Comparison of ENCODE assay signal across 9 cellular contexts in the genomic region with DNA sequence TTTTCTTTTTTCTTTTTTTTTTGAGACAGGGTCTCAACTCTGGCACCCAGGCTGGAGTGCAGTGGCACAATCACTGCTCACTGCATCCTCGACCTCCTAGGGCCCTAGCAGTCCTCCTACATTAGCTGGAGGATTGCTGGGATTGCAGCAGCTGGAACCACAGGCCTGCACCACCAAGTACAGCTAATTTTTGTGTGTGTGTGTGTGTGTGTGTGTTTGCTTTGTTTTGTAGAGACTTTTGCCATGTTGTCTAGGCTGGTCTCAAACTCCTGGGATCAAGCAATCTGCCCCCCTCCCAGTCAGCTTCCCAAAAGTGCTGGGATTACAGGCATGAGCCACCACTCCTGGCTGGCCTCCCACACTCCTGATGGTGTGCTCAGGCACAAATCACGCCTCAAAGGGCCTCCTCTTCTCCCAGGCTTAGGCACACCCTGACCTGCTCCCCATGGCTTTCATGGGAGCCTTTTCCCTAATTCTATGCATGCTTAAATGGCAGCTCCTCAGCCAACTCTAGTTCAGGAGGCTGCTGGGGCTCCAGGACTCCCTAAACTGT. TPM values are rescaled to one million over a fixed set of nuclear protein-coding genes. Genes with fewer than 3 reads are reported as not detected.
A peak's percentile ranks its signal among the peaks of the same experiment; 100 is the strongest.
DNase-seq lines count a peak whose midpoint lies in the region; ATAC-seq and TF ChIP-seq lines count a peak whose summit lies in the region.
"Had no signal": no experiment of that assay in that cellular context is flagged by ENCODE, and none has a peak within 500 bp of the region (broad histone marks: within the 10 kb centered on the region; RNA-seq: fewer than 3 reads in every experiment).

No MANE protein-coding gene starts in this region.

- no peaks in the 10 kb centered on the region for H3K36me3 Mint-ChIP-seq in activated naive CD4-positive, alpha-beta T cell treated with anti-CD3 and anti-CD28 coated beads, Interleukin-2, amount 50 U/mL, for 24 hours
- H3K36me3 Mint-ChIP-seq in central memory CD8-positive, alpha-beta T cell (ENCODE audit: insufficient read depth), result peaks cover 2% of the 10 kb centered on the region

- no peak for TF ChIP-seq EP300 in upper lobe of left lung (IDR thresholded peaks at IDR 0.05)

- H3K36me3 ChIP-seq in muscle layer of duodenum (ENCODE audit: control insufficient read depth in 1 of 2, insufficient read depth in 2 of 2, low read length in 2 of 2), result no peaks in the 10 kb centered on the region
- H3K36me3 ChIP-seq in upper lobe of left lung, result no peaks in the 10 kb centered on the region

- no peak for ATAC-seq in central memory CD8-positive, alpha-beta T cell (replicated peaks; ENCODE audit: extremely low read depth, poor library complexity, severe bottlenecking)
- ATAC-seq in upper lobe of left lung (ENCODE audit: low FRiP score in 2 of 2) (no peak), GM19035 (IDR thresholded peaks at IDR 0.05; ENCODE audit: unreplicated experiment) (no peak)

- peaks cover 42% of the 10 kb centered on the region for H3K4me1 Mint-ChIP-seq in activated naive CD4-positive, alpha-beta T cell treated with anti-CD3 and anti-CD28 coated beads, Interleukin-2, amount 50 U/mL, for 24 hours
- H3K4me1 Mint-ChIP-seq in central memory CD8-positive, alpha-beta T cell, result peaks cover 42% of the 10 kb centered on the region

- H3K4me3 ChIP-seq in muscle layer of duodenum (ENCODE audit: low read depth in 1 of 2, low read length in 2 of 2), result no peak overlapping the region
- peak overlapping the region in 1 of 4 donors; percentile 61 for H3K4me3 ChIP-seq in upper lobe of left lung

- no peaks in the 10 kb centered on the region for H3K9me3 ChIP-seq in muscle layer of duodenum (ENCODE audit: control insufficient read depth in 1 of 2, low read length in 2 of 2)
- no peaks in the 10 kb centered on the region for H3K9me3 ChIP-seq in upper lobe of left lung

- no peak for TF ChIP-seq POLR2A in upper lobe of left lung (IDR thresholded peaks at IDR 0.05)

- peak overlapping the region; percentile 30 for H3K27ac ChIP-seq in muscle layer of duodenum (ENCODE audit: low read length)
- peak overlapping the region in 3 of 4 donors; percentile 2 to 96 (median 86) for H3K27ac ChIP-seq in upper lobe of left lung

- WGBS in upper lobe of left lung, 2 donors, result 75 to 76% methylated on average over 2 of the region's 2 CpGs

- H3K4me1 ChIP-seq in muscle layer of duodenum (ENCODE audit: control insufficient read depth in 1 of 2, insufficient read depth in 2 of 2, low read length in 2 of 2), result peaks cover 0 to 30% of the 10 kb centered on the region in 2 donors
- peaks cover 43 to 59% (median 52%) of the 10 kb centered on the region in 4 donors for H3K4me1 ChIP-seq in upper lobe of left lung

- H3K27me3 Mint-ChIP-seq in activated naive CD4-positive, alpha-beta T cell treated with anti-CD3 and anti-CD28 coated beads, Interleukin-2, amount 50 U/mL, for 24 hours, result no peaks in the 10 kb centered on the region
- H3K27me3 Mint-ChIP-seq in central memory CD8-positive, alpha-beta T cell, result no peaks in the 10 kb centered on the region

- DNase-seq in activated naive CD4-positive, alpha-beta T cell treated with anti-CD3 and anti-CD28 coated beads, Interleukin-2, amount 50 U/mL, for 16 hours, result no peak
- DNase-seq in central memory CD8-positive, alpha-beta T cell (ENCODE audit: low spot score in 2 of 2), result no peak
- DNase-seq in upper lobe of left lung (no peak), NCI-H748 treated with DMSO at 0.1 percent for 48 hours (lab: John Stamatoyannopoulos, UW) (no peak), anterior cingulate cortex (lab: John Stamatoyannopoulos, UW) (no peak)
- DNase-seq: KBM-7 had no signal

- no peak for TF ChIP-seq CTCF in upper lobe of left lung (IDR thresholded peaks at IDR 0.05)

- H3K27ac Mint-ChIP-seq in activated naive CD4-positive, alpha-beta T cell treated with anti-CD3 and anti-CD28 coated beads, Interleukin-2, amount 50 U/mL, for 24 hours, result peak overlapping the region; percentile 68
- peak overlapping the region; percentile 56 for H3K27ac Mint-ChIP-seq in central memory CD8-positive, alpha-beta T cell (ENCODE audit: low read depth)

- no peaks in the 10 kb centered on the region for H3K27me3 ChIP-seq in muscle layer of duodenum (ENCODE audit: low read depth, low read length)
- no peaks in the 10 kb centered on the region for H3K27me3 ChIP-seq in upper lobe of left lung

- peak overlapping the region; percentile 68 for H3K4me3 Mint-ChIP-seq in activated naive CD4-positive, alpha-beta T cell treated with anti-CD3 and anti-CD28 coated beads, Interleukin-2, amount 50 U/mL, for 24 hours
- peak overlapping the region; percentile 70 for H3K4me3 Mint-ChIP-seq in central memory CD8-positive, alpha-beta T cell

- H3K9me3 Mint-ChIP-seq in activated naive CD4-positive, alpha-beta T cell treated with anti-CD3 and anti-CD28 coated beads, Interleukin-2, amount 50 U/mL, for 24 hours, result no peaks in the 10 kb centered on the region
- H3K9me3 Mint-ChIP-seq in central memory CD8-positive, alpha-beta T cell, result no peaks in the 10 kb centered on the region

RNA-seq across cellular contexts. Expression of a gene that starts 9.4 kb away (rescaled TPM):
- 10 to 100 TPM in 3 of 6 donors, 1 to 10 TPM in 3; 4.3 to 43.0 (median 10.5) TPM for total RNA-seq in upper lobe of left lung

RNA-seq across cellular contexts. Expression of a gene that starts 9.4 kb away (rescaled TPM):
- 1 to 10 TPM in 4 of 6 donors, not detected in 2; 1.2 to 2.3 (median 1.8) TPM for total RNA-seq in upper lobe of left lung

RNA-seq across cellular contexts. Expression of a gene that starts 16.9 kb away (rescaled TPM):
- 10 to 100 TPM in 2 of 6 donors, 1 to 10 TPM in 4; 1.0 to 56.9 (median 9.4) TPM for total RNA-seq in upper lobe of left lung

RNA-seq across cellular contexts. Expression of a gene that starts 41.3 kb away (rescaled TPM):
- 100 to 1,000 TPM in 1 of 6 donors, 10 to 100 TPM in 5; 60.8 to 116 (median 68.9) TPM for total RNA-seq in upper lobe of left lung
